8 cellular contexts compared by ENCODE assay signal in genomic region chrX:102768984-102769761, GRCh38. TPM values are rescaled to one million over a fixed set of nuclear protein-coding genes. Genes with fewer than 3 reads are reported as not detected.
A peak's percentile ranks its signal among the peaks of the same experiment; 100 is the strongest.
DNase-seq lines count a peak whose midpoint lies in the region; ATAC-seq and FAIRE-seq lines count a peak whose summit lies in the region.

No MANE protein-coding gene starts in this region.

- DNase-seq in AG20443 (ENCODE audit: low spot score) (peak; percentile 78), NCI-H226 (peak; percentile 67), left colon (peak; percentile 76 to 81)
- peak; percentile 71 for DNase-seq in activated CD4-positive, CD25-positive, alpha-beta regulatory T cell treated with anti-CD3 and anti-CD28 coated beads, Interleukin-2, amount 50 U/mL, for 72 hours
- peak; percentile 40 to 70 for DNase-seq in stimulated activated CD4-positive, alpha-beta T cell treated with anti-CD3 and anti-CD28 coated beads, Interleukin-1b, Interleukin-23, amount 100 ng/mL, for 4 hours (ENCODE audit: low read depth in 2 of 2)

- intact Hi-C loops in left colon (cut with DNase I, micrococcal nuclease), result no loop called here

- peak; percentile 33 for FAIRE-seq in colon (lab: Jason Lieb, UNC)

- ATAC-seq in GM19023 (IDR thresholded peaks at IDR 0.05; ENCODE audit: unreplicated experiment) (peak; percentile 94), HG03196 (IDR thresholded peaks at IDR 0.05; ENCODE audit: unreplicated experiment) (peak; percentile 93), left colon (peak; percentile 99)

RNA-seq across cellular contexts. Expression of gene GPRASP3, which starts 48.6 kb away (rescaled TPM):
- 1 to 10 TPM; 3.1 to 3.2 TPM for total RNA-seq in left colon

RNA-seq across cellular contexts. Expression of gene GPRASP2, which starts 56.9 kb away (rescaled TPM):
- total RNA-seq in left colon, result 1 to 10 TPM; 1.5 to 4.4 TPM

Comparison
In these comparisons a context has a peak if more than half of its experiments do, and no peak if none do; other contexts are left out.
1. Peak in every context shown above with its lines: DNase-seq and ATAC-seq.